ENCODE assay signal across 8 cellular contexts in the genomic region with DNA sequence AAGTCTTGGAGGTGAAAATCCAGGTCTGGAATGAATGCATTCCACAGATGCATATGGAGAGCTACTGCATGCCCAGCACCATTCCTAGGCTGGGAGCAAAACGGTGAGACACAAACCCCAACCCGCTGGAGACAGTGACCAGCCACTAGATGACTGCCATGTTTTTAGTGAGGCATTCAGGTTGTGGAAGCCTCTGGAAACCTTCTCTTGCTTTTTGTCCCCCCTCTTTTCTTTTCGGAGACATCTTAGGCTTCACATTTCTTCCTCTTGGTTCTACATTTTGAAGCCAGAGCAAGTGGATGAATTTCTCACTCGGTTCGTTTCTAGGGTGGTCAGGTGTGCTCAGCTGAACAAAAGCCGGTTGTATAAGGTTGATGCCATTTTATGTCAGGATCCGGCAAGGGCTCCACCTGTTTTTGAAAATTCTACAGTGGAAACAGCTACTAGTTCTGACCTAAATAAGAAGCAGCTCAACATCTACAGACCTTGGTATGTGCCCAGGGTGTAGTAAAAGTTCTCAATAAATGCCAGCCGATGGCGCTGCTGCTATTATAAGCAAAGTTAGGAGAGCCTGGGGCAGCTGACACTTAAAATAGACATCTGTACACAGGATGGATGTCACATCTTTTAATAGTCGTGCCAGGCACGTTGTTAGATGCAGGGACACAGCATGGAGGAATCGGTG. TPM values are rescaled to one million over a fixed set of nuclear protein-coding genes. Genes with fewer than 3 reads are reported as not detected.
DNase-seq lines count a peak whose midpoint lies in the region; TF ChIP-seq lines count a peak whose summit lies in the region.

No MANE protein-coding gene starts in this region.

- H3K27me3 ChIP-seq in hepatocyte: no peaks in the 10 kb centered on the region

- peaks cover 21% of the 10 kb centered on the region for H3K4me1 ChIP-seq in hepatocyte (ENCODE audit: insufficient read depth)

- H3K4me3 ChIP-seq in hepatocyte: peak overlapping the region; percentile 48
- H3K4me3 ChIP-seq in skeletal muscle cell (ENCODE audit: low read depth, low read length): peak overlapping the region; percentile 60

- peak overlapping the region; percentile 76 for H3K4me2 ChIP-seq in hepatocyte

- peaks cover 13% of the 10 kb centered on the region for H3K79me2 ChIP-seq in hepatocyte

- peak overlapping the region; percentile 87 for H3K27ac Mint-ChIP-seq in activated naive CD8-positive, alpha-beta T cell treated with anti-CD3 and anti-CD28 coated beads for 36 hours

- peak overlapping the region; percentile 84 for H3K4me3 Mint-ChIP-seq in activated naive CD8-positive, alpha-beta T cell treated with anti-CD3 and anti-CD28 coated beads for 36 hours

- no peaks in the 10 kb centered on the region for H3K36me3 Mint-ChIP-seq in activated naive CD8-positive, alpha-beta T cell treated with anti-CD3 and anti-CD28 coated beads for 36 hours

- H3K36me3 ChIP-seq in hepatocyte (replicated peaks; ENCODE audit: insufficient read depth, low read depth): no peaks in the 10 kb centered on the region

- H3K9me3 Mint-ChIP-seq in activated naive CD8-positive, alpha-beta T cell treated with anti-CD3 and anti-CD28 coated beads for 36 hours: no peaks in the 10 kb centered on the region

- no peak for TF ChIP-seq CTCF in hepatocyte (IDR thresholded peaks at IDR 0.05; ENCODE audit: poor library complexity)

- WGBS in hepatocyte (ENCODE audit: low lambda C conversion rate, missing lambda C conversion rate): 65% methylated on average over 12 of the region's 12 CpGs

- H3K4me1 Mint-ChIP-seq in activated naive CD8-positive, alpha-beta T cell treated with anti-CD3 and anti-CD28 coated beads for 36 hours: peaks cover 58% of the 10 kb centered on the region

- no peaks in the 10 kb centered on the region for H4K20me1 ChIP-seq in hepatocyte (ENCODE audit: insufficient read depth, poor library complexity, severe bottlenecking)

- no peaks in the 10 kb centered on the region for H3K9me3 ChIP-seq in hepatocyte (ENCODE audit: low read depth)

- no peaks in the 10 kb centered on the region for H3K9me2 ChIP-seq in hepatocyte (replicated peaks; ENCODE audit: insufficient read depth)

- peak overlapping the region; percentile 90 for H3K27ac ChIP-seq in hepatocyte

- H2AFZ ChIP-seq in hepatocyte: peak overlapping the region; percentile 87

- peak; percentile 51 for DNase-seq in stimulated activated CD4-positive, alpha-beta T cell treated with anti-CD3 and anti-CD28 coated beads, Interleukin-1b, Interleukin-23, amount 100 ng/mL, for 48 hours
- DNase-seq in stimulated activated CD4-positive, alpha-beta T cell treated with anti-CD3 and anti-CD28 coated beads, Interleukin-2, amount 100 ng/mL, for 48 hours: no peak
- DNase-seq in NCI-H2227 treated with DMSO at 0.1 percent for 48 hours (lab: John Stamatoyannopoulos, UW) (peak; percentile 22), hepatocyte (ENCODE audit: low spot score) (peak; percentile 45), skeletal muscle cell (ENCODE audit: low read depth) (no peak), NCI-H187 treated with DMSO at 0.1 percent for 48 hours (lab: John Stamatoyannopoulos, UW) (no peak), iPS-NIHi11 (ENCODE audit: low spot score) (no peak)
- DNase-seq in activated naive CD8-positive, alpha-beta T cell treated with anti-CD3 and anti-CD28 coated beads for 36 hours: no peak

- peaks cover 4% of the 10 kb centered on the region for H3K27me3 Mint-ChIP-seq in activated naive CD8-positive, alpha-beta T cell treated with anti-CD3 and anti-CD28 coated beads for 36 hours

RNA-seq across cellular contexts. Expression of gene ZNF839, which starts 1.8 kb away (rescaled TPM):
- 10 to 100 TPM; 12.9 TPM for total RNA-seq in activated naive CD8-positive, alpha-beta T cell treated with anti-CD3 and anti-CD28 coated beads for 36 hours
- total RNA-seq in hepatocyte: 8.3 and 11.1 TPM in 2 replicates
- polyA plus RNA-seq in hepatocyte: 8.8 and 9.8 TPM in 2 replicates

RNA-seq across cellular contexts. Expression of gene MOK, which starts 12.7 kb away (rescaled TPM):
- 1 to 10 TPM; 6.5 to 7.4 TPM for total RNA-seq in activated naive CD8-positive, alpha-beta T cell treated with anti-CD3 and anti-CD28 coated beads for 36 hours
- 8.3 and 9.3 TPM in 2 replicates for total RNA-seq in hepatocyte
- polyA plus RNA-seq in hepatocyte: 8.8 and 13.5 TPM in 2 replicates

RNA-seq across cellular contexts. Expression of gene CINP, which starts 45.0 kb away (rescaled TPM):
- 10 to 100 TPM; 59.2 to 61.8 TPM for total RNA-seq in activated naive CD8-positive, alpha-beta T cell treated with anti-CD3 and anti-CD28 coated beads for 36 hours
- 30.5 and 40.2 TPM in 2 replicates for total RNA-seq in hepatocyte
- polyA plus RNA-seq in hepatocyte: 22.9 and 33.8 TPM in 2 replicates

RNA-seq across cellular contexts. Expression of gene TECPR2, which starts 45.0 kb away (rescaled TPM):
- 1 to 10 TPM; 4.8 to 5.7 TPM for total RNA-seq in activated naive CD8-positive, alpha-beta T cell treated with anti-CD3 and anti-CD28 coated beads for 36 hours
- total RNA-seq in hepatocyte: 12.4 and 20.1 TPM in 2 replicates
- 7.3 and 9.5 TPM in 2 replicates for polyA plus RNA-seq in hepatocyte

Comparison
In these comparisons a context has a peak if more than half of its experiments do, and no peak if none do; other contexts are left out.
1. DNase-seq: peak in stimulated activated CD4-positive, alpha-beta T cell treated with anti-CD3 and anti-CD28 coated beads, Interleukin-1b, Interleukin-23, amount 100 ng/mL, for 48 hours (single experiment), NCI-H2227 treated with DMSO at 0.1 percent for 48 hours (single experiment) and hepatocyte (single experiment); none in stimulated activated CD4-positive, alpha-beta T cell treated with anti-CD3 and anti-CD28 coated beads, Interleukin-2, amount 100 ng/mL, for 48 hours (0 of 2), activated naive CD8-positive, alpha-beta T cell treated with anti-CD3 and anti-CD28 coated beads for 36 hours (single experiment), skeletal muscle cell (single experiment), NCI-H187 treated with DMSO at 0.1 percent for 48 hours (single experiment) and iPS-NIHi11 (single experiment).